Comparison of ENCODE assay signal across 15 cellular contexts in the genomic region with DNA sequence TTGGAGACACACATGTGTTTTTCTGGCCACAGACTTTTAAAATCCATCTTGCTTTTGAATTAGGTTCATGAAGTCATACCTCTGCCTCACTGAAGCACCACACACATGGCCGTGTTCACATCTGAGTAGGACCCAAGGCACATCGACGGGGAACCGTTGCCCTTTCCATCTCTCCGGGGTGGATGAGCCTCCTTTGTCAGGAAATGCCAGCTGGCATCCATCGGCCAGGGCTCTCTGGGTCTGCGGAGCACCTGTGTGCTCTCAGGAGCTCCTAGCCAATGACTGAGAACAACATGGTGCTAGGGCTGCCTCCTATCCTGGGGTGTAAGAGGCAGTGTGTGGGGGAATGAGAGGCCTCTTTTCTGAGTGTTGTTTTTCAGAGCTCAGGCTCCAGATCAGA. TPM values are rescaled to one million over a fixed set of nuclear protein-coding genes. Genes with fewer than 3 reads are reported as not detected.
A peak's percentile ranks its signal among the peaks of the same experiment; 100 is the strongest.
DNase-seq lines count a peak whose midpoint lies in the region; ATAC-seq and TF ChIP-seq lines count a peak whose summit lies in the region.
"Had no signal": no experiment of that assay in that cellular context is flagged by ENCODE, and none has a peak within 500 bp of the region (broad histone marks: within the 10 kb centered on the region; RNA-seq: fewer than 3 reads in every experiment).

No MANE protein-coding gene starts in this region.

- no peak for TF ChIP-seq CTCF in spleen (IDR thresholded peaks at IDR 0.05 in 8 of 11, conservative IDR thresholded peaks at IDR 0.05 in 3 of 11)

- H3K27ac Mint-ChIP-seq in activated CD4-positive, alpha-beta T cell treated with anti-CD3 and anti-CD28 coated beads for 36 hours = no peak overlapping the region
- H3K27ac Mint-ChIP-seq: CD14-positive monocyte; CD8-positive, alpha-beta memory T cell had no signal

- H3K9me3 ChIP-seq in spleen = peaks cover 0 to 2% (median under 1%) of the 10 kb centered on the region in 8 donors
- H3K9me3 ChIP-seq: HAP-1 had no signal

- DNase-seq in activated CD8-positive, alpha-beta memory T cell treated with anti-CD3 and anti-CD28 coated beads for 24 hours = peak; percentile 24
- no peak for DNase-seq in activated CD8-positive, alpha-beta memory T cell treated with anti-CD3 and anti-CD28 coated beads, Interleukin-2, amount 50 U/mL, for 48 hours
- DNase-seq in left lobe of liver (ENCODE audit: low spot score) = peak; percentile 26
- peak; percentile 24 for DNase-seq in spleen
- no peak for DNase-seq in activated CD4-positive, alpha-beta T cell treated with anti-CD3 and anti-CD28 coated beads for 36 hours
- DNase-seq in CD1c-positive myeloid dendritic cell (ENCODE audit: extremely low spot score) = no peak
- no peak for DNase-seq in HK-2 (ENCODE audit: unreplicated experiment)
- DNase-seq: CD8-positive, alpha-beta memory T cell; DND-41; GDM1; GOT3 had no signal

- no peak for ATAC-seq in left lobe of liver
- no peak for ATAC-seq in activated CD4-positive, alpha-beta T cell treated with anti-CD3 and anti-CD28 coated beads for 36 hours

- no peaks in the 10 kb centered on the region for H3K9me3 Mint-ChIP-seq in activated CD4-positive, alpha-beta T cell treated with anti-CD3 and anti-CD28 coated beads for 36 hours (ENCODE audit: low read depth)

- no peaks in the 10 kb centered on the region for H3K36me3 Mint-ChIP-seq in activated CD4-positive, alpha-beta T cell treated with anti-CD3 and anti-CD28 coated beads for 36 hours (ENCODE audit: low read depth)
- H3K36me3 Mint-ChIP-seq: CD14-positive monocyte had no signal

- H3K4me3 Mint-ChIP-seq in activated CD4-positive, alpha-beta T cell treated with anti-CD3 and anti-CD28 coated beads for 36 hours = no peak overlapping the region
- H3K4me3 Mint-ChIP-seq: CD14-positive monocyte; CD8-positive, alpha-beta memory T cell had no signal

- no peaks in the 10 kb centered on the region for H3K4me1 ChIP-seq in spleen
- H3K4me1 ChIP-seq: HAP-1 had no signal

- POLR2A ChIA-PET in activated CD4-positive, alpha-beta T cell treated with anti-CD3 and anti-CD28 coated beads for 36 hours (lab: Charles Lee) = no interaction called here

- TF ChIP-seq POLR2A in spleen (IDR thresholded peaks at IDR 0.05) = no peak

- intact Hi-C loops in spleen (cut with DNase I; ENCODE audit: low total_unique reads) = no loop called here
- intact Hi-C loops in activated CD4-positive, alpha-beta T cell treated with anti-CD3 and anti-CD28 coated beads for 36 hours (cut with DNase I, micrococcal nuclease) = no loop called here

- no peaks in the 10 kb centered on the region for H3K36me3 ChIP-seq in spleen
- H3K36me3 ChIP-seq: HAP-1 had no signal

- no peak overlapping the region for H3K27ac ChIP-seq in spleen
- H3K27ac ChIP-seq: 22Rv1, HL-60 had no signal

- no peak overlapping the region for H3K4me3 ChIP-seq in spleen
- H3K4me3 ChIP-seq: HAP-1 had no signal

- CTCF ChIA-PET in activated CD4-positive, alpha-beta T cell treated with anti-CD3 and anti-CD28 coated beads for 36 hours (lab: Charles Lee) = no interaction called here

- H3K4me1 Mint-ChIP-seq in activated CD4-positive, alpha-beta T cell treated with anti-CD3 and anti-CD28 coated beads for 36 hours = no peaks in the 10 kb centered on the region
- H3K4me1 Mint-ChIP-seq: CD14-positive monocyte; CD8-positive, alpha-beta memory T cell had no signal

- peaks cover 0 to 42% (median 0%) of the 10 kb centered on the region in 7 donors for H3K27me3 ChIP-seq in spleen (replicated peaks in 1 of 7)

- no peaks in the 10 kb centered on the region for H3K27me3 Mint-ChIP-seq in activated CD4-positive, alpha-beta T cell treated with anti-CD3 and anti-CD28 coated beads for 36 hours

- WGBS in spleen, 5 donors = 83 to 96% (median 96%) methylated on average over 4 to 7 of the region's 7 CpGs

RNA-seq across cellular contexts. Expression of gene NKD1, which starts 24.5 kb away (rescaled TPM):
- total RNA-seq in left lobe of liver = 3.9 TPM
- total RNA-seq in spleen = 10 to 100 TPM in 1 of 7 donors, 1 to 10 TPM in 6; 1.7 to 15.2 (median 7.0) TPM
- polyA plus RNA-seq in spleen = under 1 TPM; 0.11 to 0.74 (median 0.38) TPM
- 1 to 10 TPM; 1.8 to 3.1 TPM for total RNA-seq in activated CD4-positive, alpha-beta T cell treated with anti-CD3 and anti-CD28 coated beads for 36 hours
- polyA plus RNA-seq: CD14-positive monocyte had no signal

Comparison
In these comparisons a context has a peak if more than half of its experiments do, and no peak if none do; other contexts are left out.
1. DNase-seq: peak in activated CD8-positive, alpha-beta memory T cell treated with anti-CD3 and anti-CD28 coated beads for 24 hours (single experiment), left lobe of liver (single experiment) and spleen (single experiment); none in activated CD8-positive, alpha-beta memory T cell treated with anti-CD3 and anti-CD28 coated beads, Interleukin-2, amount 50 U/mL, for 48 hours (single experiment), activated CD4-positive, alpha-beta T cell treated with anti-CD3 and anti-CD28 coated beads for 36 hours (single experiment), CD1c-positive myeloid dendritic cell (single experiment) and HK-2 (single experiment).